Comparison of ENCODE assay signal across 16 cellular contexts in the genomic region with DNA sequence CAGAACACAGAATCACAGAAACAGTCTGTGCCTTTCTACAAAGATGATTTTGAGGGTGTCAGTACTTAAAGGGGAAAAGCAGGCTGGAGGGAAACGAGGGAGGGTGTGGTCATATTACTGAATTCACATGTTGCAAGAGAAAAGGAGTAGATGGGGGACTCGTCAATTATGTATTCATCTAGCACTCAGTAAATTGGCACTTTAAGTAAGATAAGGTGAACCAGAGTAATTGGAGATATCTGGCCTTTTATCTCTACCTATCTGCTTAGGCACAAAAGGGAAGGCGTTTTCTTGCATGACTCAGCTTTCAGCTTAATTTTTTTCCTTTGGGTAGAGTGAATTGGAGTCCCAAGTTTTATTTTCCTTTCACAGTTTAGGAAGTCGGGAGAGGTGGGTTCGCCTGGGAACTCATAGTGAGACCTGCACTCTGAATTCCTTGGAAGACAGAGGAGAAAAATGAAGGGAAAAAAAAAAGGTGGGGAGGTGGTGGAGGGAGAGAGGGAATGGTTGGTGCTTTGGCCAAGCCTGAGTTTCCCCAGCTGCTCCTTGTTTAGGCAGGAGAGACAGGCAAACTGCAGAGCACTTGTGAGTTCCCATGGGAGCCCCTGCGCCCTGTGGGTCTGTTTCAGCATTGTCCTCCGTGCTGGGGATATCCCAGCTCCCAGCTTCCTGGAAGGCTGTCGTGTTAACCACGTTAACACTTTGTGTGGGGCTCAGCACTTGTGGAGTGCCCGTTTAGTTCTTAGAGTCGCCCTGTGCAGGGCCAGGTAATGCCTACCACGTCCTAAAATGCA. TPM values are rescaled to one million over a fixed set of nuclear protein-coding genes. Genes with fewer than 3 reads are reported as not detected.
DNase-seq lines count a peak whose midpoint lies in the region; ATAC-seq, FAIRE-seq and TF ChIP-seq lines count a peak whose summit lies in the region.
"Had no signal": no experiment of that assay in that cellular context is flagged by ENCODE, and none has a peak within 500 bp of the region (broad histone marks: within the 10 kb centered on the region; RNA-seq: fewer than 3 reads in every experiment).

No MANE protein-coding gene starts in this region.

- no peak for ATAC-seq in A549

- no peak for TF ChIP-seq EP300 in A549 (IDR thresholded peaks at IDR 0.05)

- CTCF ChIA-PET in A549 (lab: Yijun Ruan, JAX): interaction anchor here (1.2 to 2.3 kb wide), 3 partner anchors 23 to 344 kb away, joined by 3 to 11 read pairs (median 3); no protein-coding TSS in a partner anchor

- peak overlapping the region; percentile 31 to 48; a peak in 5 of 6 replicates for H3K27ac ChIP-seq in A549

- no peak overlapping the region for H3K4me3 Mint-ChIP-seq in activated T-helper 1 cell treated with anti-CD3 and anti-CD28 coated beads, Interleukin-12 subunit alpha, Interleukin-12 subunit beta, Interleukin-2, Interleukin-4 antibody, amounts not matched to agents 30 ng/mL and 10 ng/mL and 1 ng/mL, durations not matched to agents 14 hours and 24 hours and 36 hours
- H3K4me3 Mint-ChIP-seq in chondrocyte (ENCODE audit: unreplicated experiment): no peak overlapping the region
- H3K4me3 Mint-ChIP-seq: CD4-positive, alpha-beta T cell had no signal

- no peaks in the 10 kb centered on the region for H3K9me3 Mint-ChIP-seq in activated T-helper 1 cell treated with anti-CD3 and anti-CD28 coated beads, Interleukin-12 subunit alpha, Interleukin-12 subunit beta, Interleukin-2, Interleukin-4 antibody, amounts not matched to agents 30 ng/mL and 10 ng/mL and 1 ng/mL, durations not matched to agents 14 hours and 24 hours and 36 hours
- H3K9me3 Mint-ChIP-seq in chondrocyte (ENCODE audit: low read depth): no peaks in the 10 kb centered on the region
- H3K9me3 Mint-ChIP-seq: CD4-positive, alpha-beta T cell had no signal

- peaks cover 7% of the 10 kb centered on the region; the same call in 2 of the 3 replicates for H3K4me1 ChIP-seq in A549

- TF ChIP-seq RAD21 in A549 (conservative IDR thresholded peaks at IDR 0.05 in 1 of 2, IDR thresholded peaks at IDR 0.05 in 1 of 2): no peak

- DNase-seq in A549 (ENCODE audit: low read depth in 1 of 2, low spot score in 1 of 2) (no peak), ELF-1 (ENCODE audit: low read depth, low spot score) (peak; percentile 40), NCI-H345 (lab: John Stamatoyannopoulos, UW) (peak; percentile 91), chondrocyte (ENCODE audit: low spot score) (no peak), NCI-H774 (lab: John Stamatoyannopoulos, UW) (no peak), NCI-H524 treated with DMSO at 0.1 percent for 48 hours (lab: John Stamatoyannopoulos, UW) (no peak), AG20443 (ENCODE audit: low spot score) (no peak)
- no peak for DNase-seq in activated T-helper 1 cell treated with anti-CD3 and anti-CD28 coated beads, Interleukin-12 subunit alpha, Interleukin-12 subunit beta, Interleukin-2, Interleukin-4 antibody, amounts not matched to agents 30 ng/mL and 10 ng/mL and 1 ng/mL, durations not matched to agents 14 hours and 24 hours and 36 hours (ENCODE audit: low spot score)
- DNase-seq: activated CD8-positive, alpha-beta memory T cell treated with anti-CD3 and anti-CD28 coated beads, Interleukin-2, amount 50 U/mL, for 48 hours; amygdala; CD4-positive, alpha-beta T cell; dermis blood vessel endothelial cell; foreskin melanocyte; kidney had no signal

- no peak overlapping the region for H3K4me2 ChIP-seq in A549

- POLR2A ChIA-PET in A549 (lab: Yijun Ruan, JAX): no interaction called here

- peaks cover 37% of the 10 kb centered on the region for H3K4me1 Mint-ChIP-seq in activated T-helper 1 cell treated with anti-CD3 and anti-CD28 coated beads, Interleukin-12 subunit alpha, Interleukin-12 subunit beta, Interleukin-2, Interleukin-4 antibody, amounts not matched to agents 30 ng/mL and 10 ng/mL and 1 ng/mL, durations not matched to agents 14 hours and 24 hours and 36 hours (ENCODE audit: low read depth)
- H3K4me1 Mint-ChIP-seq in chondrocyte (ENCODE audit: low read depth): no peaks in the 10 kb centered on the region

- WGBS in A549 (ENCODE audit: missing lambda C conversion rate): 67% methylated on average over 12 of the region's 12 CpGs

- TF ChIP-seq CTCF in A549 (IDR thresholded peaks at IDR 0.05): no peak
- TF ChIP-seq CTCF in chondrocyte (IDR thresholded peaks at IDR 0.05): no peak

- no peak for FAIRE-seq in A549 (lab: Jason Lieb, UNC)
- FAIRE-seq: kidney, RCC 7860 had no signal

- no peak for TF ChIP-seq POLR2A in A549 (IDR thresholded peaks at IDR 0.05; ENCODE audit: low read length)

- peaks cover 1% of the 10 kb centered on the region for H3K36me3 Mint-ChIP-seq in activated T-helper 1 cell treated with anti-CD3 and anti-CD28 coated beads, Interleukin-12 subunit alpha, Interleukin-12 subunit beta, Interleukin-2, Interleukin-4 antibody, amounts not matched to agents 30 ng/mL and 10 ng/mL and 1 ng/mL, durations not matched to agents 14 hours and 24 hours and 36 hours (ENCODE audit: low read depth)
- H3K36me3 Mint-ChIP-seq in chondrocyte (ENCODE audit: low read depth): no peaks in the 10 kb centered on the region

- H3K27me3 Mint-ChIP-seq in activated T-helper 1 cell treated with anti-CD3 and anti-CD28 coated beads, Interleukin-12 subunit alpha, Interleukin-12 subunit beta, Interleukin-2, Interleukin-4 antibody, amounts not matched to agents 30 ng/mL and 10 ng/mL and 1 ng/mL, durations not matched to agents 14 hours and 24 hours and 36 hours (ENCODE audit: insufficient read depth): no peaks in the 10 kb centered on the region
- H3K27me3 Mint-ChIP-seq in chondrocyte (ENCODE audit: low read depth): peaks cover 42% of the 10 kb centered on the region
- H3K27me3 Mint-ChIP-seq: CD4-positive, alpha-beta T cell had no signal

- H3K9me3 ChIP-seq in A549: no peaks in the 10 kb centered on the region

- intact Hi-C loops in activated T-helper 1 cell treated with anti-CD3 and anti-CD28 coated beads, Interleukin-12 subunit alpha, Interleukin-12 subunit beta, Interleukin-2, Interleukin-4 antibody, amounts not matched to agents 30 ng/mL and 10 ng/mL and 1 ng/mL, durations not matched to agents 14 hours and 24 hours and 36 hours (cut with micrococcal nuclease): no loop called here

- peak overlapping the region; percentile 52 for H3K27ac Mint-ChIP-seq in activated T-helper 1 cell treated with anti-CD3 and anti-CD28 coated beads, Interleukin-12 subunit alpha, Interleukin-12 subunit beta, Interleukin-2, Interleukin-4 antibody, amounts not matched to agents 30 ng/mL and 10 ng/mL and 1 ng/mL, durations not matched to agents 14 hours and 24 hours and 36 hours
- no peak overlapping the region for H3K27ac Mint-ChIP-seq in chondrocyte (ENCODE audit: unreplicated experiment)
- H3K27ac Mint-ChIP-seq: CD4-positive, alpha-beta T cell had no signal

- H3K4me3 ChIP-seq in A549: no peak overlapping the region

TF ChIP-seq in A549, 52 proteins besides CTCF, POLR2A, EP300 and RAD21:
- TF ChIP-seq, protein P1, sequence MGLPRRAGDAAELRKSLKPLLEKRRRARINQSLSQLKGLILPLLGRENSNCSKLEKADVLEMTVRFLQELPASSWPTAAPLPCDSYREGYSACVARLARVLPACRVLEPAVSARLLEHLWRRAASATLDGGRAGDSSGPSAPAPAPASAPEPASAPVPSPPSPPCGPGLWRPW (IDR thresholded peaks at IDR 0.05): no peak
- TF ChIP-seq, protein P2, sequence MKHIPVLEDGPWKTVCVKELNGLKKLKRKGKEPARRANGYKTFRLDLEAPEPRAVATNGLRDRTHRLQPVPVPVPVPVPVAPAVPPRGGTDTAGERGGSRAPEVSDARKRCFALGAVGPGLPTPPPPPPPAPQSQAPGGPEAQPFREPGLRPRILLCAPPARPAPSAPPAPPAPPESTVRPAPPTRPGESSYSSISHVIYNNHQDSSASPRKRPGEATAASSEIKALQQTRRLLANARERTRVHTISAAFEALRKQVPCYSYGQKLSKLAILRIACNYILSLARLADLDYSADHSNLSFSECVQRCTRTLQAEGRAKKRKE (CRISPR knock-in tag; IDR thresholded peaks at IDR 0.05; ENCODE audit: low read depth): no peak
- TF ChIP-seq SMC3 (IDR thresholded peaks at IDR 0.05) (no peak), RCOR1 (IDR thresholded peaks at IDR 0.05; ENCODE audit: low read depth, low read length) (no peak), CEBPB (IDR thresholded peaks at IDR 0.05) (no peak), SREBF2 (IDR thresholded peaks at IDR 0.05) (no peak), ZC3H11A (IDR thresholded peaks at IDR 0.05) (no peak), POLR2AphosphoS2 (conservative IDR thresholded peaks at IDR 0.05; ENCODE audit: low read length) (no peak), FOSB (CRISPR knock-in tag; IDR thresholded peaks at IDR 0.05) (no peak)

RNA-seq across cellular contexts. Expression of gene GTSF1L, which starts 19.7 kb away (rescaled TPM):
- polyA plus RNA-seq in A549 (2011; rRNA removed): not detected in 2 replicates
- polyA plus RNA-seq in A549 (2012; cell fraction: cytosol; rRNA removed): not detected in 2 replicates
- not detected in 2 replicates for polyA plus RNA-seq in A549 (2012; cell fraction: nucleus; rRNA removed)
- polyA plus RNA-seq in A549 (2017; fragmentation: RNase III; extraction: RNeasy Plus Mini Kit Qiagen cat#74134 plus additional on column Dnase treatment): not detected in 3 replicates
- not detected in 2 replicates for polyA minus RNA-seq in A549 (2011; rRNA and poly(A)+ RNA removed)
- total RNA-seq in activated T-helper 1 cell treated with anti-CD3 and anti-CD28 coated beads, Interleukin-12 subunit alpha, Interleukin-12 subunit beta, Interleukin-2, Interleukin-4 antibody, amounts not matched to agents 30 ng/mL and 10 ng/mL and 1 ng/mL, durations not matched to agents 14 hours and 24 hours and 36 hours: 0.39 TPM in 1 of 2 replicates, not detected in the other
- not detected in 3 replicates for total RNA-seq in chondrocyte
- total RNA-seq: CD4-positive, alpha-beta T cell; dermis blood vessel endothelial cell; kidney; myocyte had no signal

Comparison
In these comparisons a context has a peak if more than half of its experiments do, and no peak if none do; other contexts are left out.
1. DNase-seq: peak in ELF-1 (single experiment) and NCI-H345 (single experiment); none in A549 (0 of 2), activated T-helper 1 cell treated with anti-CD3 and anti-CD28 coated beads, Interleukin-12 subunit alpha, Interleukin-12 subunit beta, Interleukin-2, Interleukin-4 antibody, amounts not matched to agents 30 ng/mL and 10 ng/mL and 1 ng/mL, durations not matched to agents 14 hours and 24 hours and 36 hours (single experiment), chondrocyte (single experiment), NCI-H774 (single experiment), NCI-H524 treated with DMSO at 0.1 percent for 48 hours (single experiment) and AG20443 (single experiment).